In the genomic region with DNA sequence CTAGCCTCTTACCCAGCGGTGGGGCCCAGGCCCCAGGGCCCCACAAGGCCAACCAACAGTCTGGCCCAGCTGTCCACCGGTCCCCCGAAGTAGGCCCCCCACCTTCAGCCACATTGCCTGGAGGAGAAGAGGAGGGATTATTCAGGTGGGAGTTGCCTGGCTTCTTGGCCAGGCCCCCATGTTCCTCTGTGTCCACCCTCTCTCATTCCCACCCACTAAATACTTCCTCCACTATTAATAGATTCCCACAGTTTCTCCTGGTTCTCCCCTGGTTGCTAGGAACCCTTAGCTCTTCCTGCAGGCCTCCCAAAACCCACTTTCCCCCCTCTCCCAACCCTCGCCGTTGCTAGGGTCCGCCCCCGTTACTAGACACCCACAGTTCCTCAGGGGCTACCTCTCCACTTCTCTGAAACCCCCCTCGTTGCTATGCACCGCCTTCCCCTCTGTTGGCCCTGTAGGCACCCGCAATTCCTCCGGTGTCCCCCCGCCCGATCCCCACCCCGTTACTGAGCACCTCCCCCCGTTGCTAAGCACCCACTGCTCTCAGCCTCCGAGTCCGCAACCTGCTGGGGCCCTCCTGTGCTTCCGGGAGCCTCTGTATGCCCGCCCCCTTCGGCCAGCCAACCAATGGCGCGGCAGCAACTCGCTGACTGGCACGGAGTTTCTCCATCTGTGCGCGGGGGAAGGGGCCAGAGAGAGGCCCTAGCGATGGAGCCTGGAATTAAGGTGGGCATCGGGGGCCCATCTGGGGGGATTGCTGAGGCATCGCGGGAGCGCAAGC, we compare ENCODE assay signal across 8 cellular contexts. TPM values are rescaled to one million over a fixed set of nuclear protein-coding genes. Genes with fewer than 3 reads are reported as not detected.
DNase-seq lines count a peak whose midpoint lies in the region; ATAC-seq and TF ChIP-seq lines count a peak whose summit lies in the region.

No MANE protein-coding gene starts in this region.

- peaks cover 12% of the 10 kb centered on the region for H3K4me1 ChIP-seq in HUES48 (ENCODE audit: control insufficient read depth, insufficient read depth, low read length)

- peaks cover 4% of the 10 kb centered on the region for H3K36me3 Mint-ChIP-seq in endothelial cell (ENCODE audit: low read depth, unreplicated experiment)

- TF ChIP-seq CTCF in endothelial cell (IDR thresholded peaks at IDR 0.05; ENCODE audit: unreplicated experiment), result no peak

- H3K27ac Mint-ChIP-seq in endothelial cell (ENCODE audit: unreplicated experiment), result peak overlapping the region; percentile 94

- peak overlapping the region; percentile 94 for H3K4me3 Mint-ChIP-seq in endothelial cell (ENCODE audit: unreplicated experiment)

- peaks cover 20% of the 10 kb centered on the region for H3K4me1 Mint-ChIP-seq in endothelial cell (ENCODE audit: unreplicated experiment)

- peak overlapping the region; percentile 96 for H3K4me3 ChIP-seq in HUES48 (ENCODE audit: low read depth, low read length)

- H3K9me3 Mint-ChIP-seq in endothelial cell (ENCODE audit: unreplicated experiment), result no peaks in the 10 kb centered on the region

- H3K27ac ChIP-seq in HUES48 (ENCODE audit: low read depth, low read length), result peak overlapping the region; percentile 93

- DNase-seq in CMK (ENCODE audit: low read depth) (peak; percentile 84), NOMO-1 treated with dmso at 0.1 percent for 144 hours (lab: John Stamatoyannopoulos, UW; ENCODE audit: unreplicated experiment) (peak; percentile 76), endothelial cell (ENCODE audit: low spot score) (peak; percentile 90), midbrain (lab: John Stamatoyannopoulos, UW) (peak; percentile 96)
- peak; percentile 94 for DNase-seq in activated CD8-positive, alpha-beta memory T cell treated with anti-CD3 and anti-CD28 coated beads, Interleukin-2, amount 50 U/mL, for 48 hours
- peak; percentile 69 for DNase-seq in stimulated activated CD8-positive, alpha-beta memory T cell treated with anti-CD3 and anti-CD28 coated beads, Interleukin-15, amount 100 ng/mL, for 24 hours (ENCODE audit: low read depth)

- peaks cover 13% of the 10 kb centered on the region for H3K27me3 Mint-ChIP-seq in endothelial cell (ENCODE audit: unreplicated experiment)

- no peaks in the 10 kb centered on the region for H3K9me3 ChIP-seq in HUES48 (ENCODE audit: control insufficient read depth, insufficient read depth, low read length)

- ATAC-seq in GM21360 (IDR thresholded peaks at IDR 0.05; ENCODE audit: unreplicated experiment), result peak; percentile 44

- H3K9ac ChIP-seq in HUES48 (ENCODE audit: low read depth, low read length), result peak overlapping the region; percentile 74

- no peaks in the 10 kb centered on the region for H3K27me3 ChIP-seq in HUES48 (ENCODE audit: control insufficient read depth, insufficient read depth, low read length)

- H3K36me3 ChIP-seq in HUES48 (ENCODE audit: control insufficient read depth, insufficient read depth, low read length), result peaks cover 24% of the 10 kb centered on the region

RNA-seq across cellular contexts. Expression of a gene that starts 2.0 kb away (rescaled TPM):
- total RNA-seq in endothelial cell (ENCODE audit: unreplicated experiment), result 26.4 TPM

RNA-seq across cellular contexts. Expression of a gene that starts 2.2 kb away (rescaled TPM):
- 12.1 TPM for total RNA-seq in endothelial cell (ENCODE audit: unreplicated experiment)

RNA-seq across cellular contexts. Expression of a gene that starts 24.3 kb away (rescaled TPM):
- total RNA-seq in endothelial cell (ENCODE audit: unreplicated experiment), result 10.0 TPM

RNA-seq across cellular contexts. Expression of a gene that starts 35.6 kb away (rescaled TPM):
- 24.6 TPM for total RNA-seq in endothelial cell (ENCODE audit: unreplicated experiment)

RNA-seq across cellular contexts. Expression of a gene that starts 36.3 kb away (rescaled TPM):
- 101 TPM for total RNA-seq in endothelial cell (ENCODE audit: unreplicated experiment)

Comparison
In these comparisons a context has a peak if more than half of its experiments do, and no peak if none do; other contexts are left out.
1. Peak in every context shown above with its lines: DNase-seq, ATAC-seq, H3K4me3 ChIP-seq and H3K27ac ChIP-seq.